ENCODE assay signal across 8 cellular contexts in the genomic region with DNA sequence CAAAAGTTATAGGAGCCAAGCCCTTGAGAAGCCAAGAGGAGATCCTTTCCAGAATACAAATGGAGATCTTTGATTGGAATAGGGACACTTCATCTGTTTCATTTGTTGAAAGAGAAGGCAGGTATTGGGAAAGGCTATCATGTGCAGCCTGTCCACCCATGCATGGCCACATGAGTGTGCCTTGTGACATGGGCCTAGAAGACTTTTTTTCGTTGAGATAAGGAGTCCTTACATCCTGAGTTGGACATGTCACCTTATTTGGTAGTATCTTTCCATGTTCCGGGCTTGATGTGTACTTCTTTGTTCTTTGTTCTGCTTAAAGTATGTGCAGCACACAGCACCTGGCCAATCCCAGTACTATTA.
"Had no signal": no experiment of that assay in that cellular context is flagged by ENCODE, and none has a peak within 500 bp of the region (broad histone marks: within the 10 kb centered on the region; RNA-seq: fewer than 3 reads in every experiment).

No MANE protein-coding gene starts in this region.

- H3K4me3 ChIP-seq: GM23338, HAP-1 had no signal

- DNase-seq: HFFc6 had no signal

- FAIRE-seq: H1, H54, HepG2 had no signal

- H3K9me3 ChIP-seq: HAP-1 had no signal

- H2AFZ ChIP-seq: GM23338 had no signal

- H3K27ac ChIP-seq: HL-60 had no signal

- ATAC-seq: GM23338, HCT116, HepG2 had no signal

- H3K4me2 ChIP-seq: GM23338 had no signal

- H3K36me3 ChIP-seq: HAP-1 had no signal
